ENCODE assay signal across 1 cellular context in the genomic region with DNA sequence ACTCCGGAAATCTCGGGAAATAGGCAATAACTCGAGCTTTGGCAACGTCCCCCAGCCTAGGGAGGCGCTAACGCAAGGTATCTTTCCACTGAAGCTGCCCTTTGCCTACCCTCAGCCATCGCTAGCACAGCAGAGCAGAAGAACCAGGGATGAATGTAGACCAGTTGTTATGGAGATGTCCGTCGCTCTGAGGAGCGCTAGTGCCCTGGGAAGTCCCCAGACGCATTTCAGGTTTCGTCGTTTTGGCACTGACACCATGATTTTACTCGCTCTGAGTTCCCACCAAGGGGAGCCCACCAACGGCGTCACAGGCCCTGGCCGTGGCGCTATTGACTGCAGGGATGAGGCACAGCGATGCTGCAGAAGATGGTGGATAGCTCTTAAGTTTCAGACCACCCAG.
TF ChIP-seq lines count a peak whose summit lies in the region.

No MANE protein-coding gene starts in this region.

TF ChIP-seq in HepG2, 621 proteins besides CTCF, POLR2A, EP300 and RAD21 (continued from another document):
- TF ChIP-seq, protein P1, sequence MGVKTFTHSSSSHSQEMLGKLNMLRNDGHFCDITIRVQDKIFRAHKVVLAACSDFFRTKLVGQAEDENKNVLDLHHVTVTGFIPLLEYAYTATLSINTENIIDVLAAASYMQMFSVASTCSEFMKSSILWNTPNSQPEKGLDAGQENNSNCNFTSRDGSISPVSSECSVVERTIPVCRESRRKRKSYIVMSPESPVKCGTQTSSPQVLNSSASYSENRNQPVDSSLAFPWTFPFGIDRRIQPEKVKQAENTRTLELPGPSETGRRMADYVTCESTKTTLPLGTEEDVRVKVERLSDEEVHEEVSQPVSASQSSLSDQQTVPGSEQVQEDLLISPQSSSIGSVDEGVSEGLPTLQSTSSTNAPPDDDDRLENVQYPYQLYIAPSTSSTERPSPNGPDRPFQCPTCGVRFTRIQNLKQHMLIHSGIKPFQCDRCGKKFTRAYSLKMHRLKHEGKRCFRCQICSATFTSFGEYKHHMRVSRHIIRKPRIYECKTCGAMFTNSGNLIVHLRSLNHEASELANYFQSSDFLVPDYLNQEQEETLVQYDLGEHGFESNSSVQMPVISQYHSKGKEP (CRISPR knock-in tag; IDR thresholded peaks at IDR 0.05) = no peak
- TF ChIP-seq HOXA9 (CRISPR knock-in tag; IDR thresholded peaks at IDR 0.05; ENCODE audit: borderline replicate concordance) (no peak), TBX2 (CRISPR knock-in tag; IDR thresholded peaks at IDR 0.05; ENCODE audit: borderline replicate concordance) (no peak), SMC3 (IDR thresholded peaks at IDR 0.05; ENCODE audit: low read length) (no peak), FOXC1 (CRISPR knock-in tag; IDR thresholded peaks at IDR 0.05; ENCODE audit: borderline replicate concordance) (no peak), XRCC5 (optimal IDR thresholded peaks at IDR 0.05; ENCODE audit: low read length) (no peak)
- TF ChIP-seq, protein P2, sequence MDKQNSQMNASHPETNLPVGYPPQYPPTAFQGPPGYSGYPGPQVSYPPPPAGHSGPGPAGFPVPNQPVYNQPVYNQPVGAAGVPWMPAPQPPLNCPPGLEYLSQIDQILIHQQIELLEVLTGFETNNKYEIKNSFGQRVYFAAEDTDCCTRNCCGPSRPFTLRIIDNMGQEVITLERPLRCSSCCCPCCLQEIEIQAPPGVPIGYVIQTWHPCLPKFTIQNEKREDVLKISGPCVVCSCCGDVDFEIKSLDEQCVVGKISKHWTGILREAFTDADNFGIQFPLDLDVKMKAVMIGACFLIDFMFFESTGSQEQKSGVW (CRISPR knock-in tag; IDR thresholded peaks at IDR 0.05; ENCODE audit: borderline replicate concordance) = no peak
- TF ChIP-seq, protein P3, sequence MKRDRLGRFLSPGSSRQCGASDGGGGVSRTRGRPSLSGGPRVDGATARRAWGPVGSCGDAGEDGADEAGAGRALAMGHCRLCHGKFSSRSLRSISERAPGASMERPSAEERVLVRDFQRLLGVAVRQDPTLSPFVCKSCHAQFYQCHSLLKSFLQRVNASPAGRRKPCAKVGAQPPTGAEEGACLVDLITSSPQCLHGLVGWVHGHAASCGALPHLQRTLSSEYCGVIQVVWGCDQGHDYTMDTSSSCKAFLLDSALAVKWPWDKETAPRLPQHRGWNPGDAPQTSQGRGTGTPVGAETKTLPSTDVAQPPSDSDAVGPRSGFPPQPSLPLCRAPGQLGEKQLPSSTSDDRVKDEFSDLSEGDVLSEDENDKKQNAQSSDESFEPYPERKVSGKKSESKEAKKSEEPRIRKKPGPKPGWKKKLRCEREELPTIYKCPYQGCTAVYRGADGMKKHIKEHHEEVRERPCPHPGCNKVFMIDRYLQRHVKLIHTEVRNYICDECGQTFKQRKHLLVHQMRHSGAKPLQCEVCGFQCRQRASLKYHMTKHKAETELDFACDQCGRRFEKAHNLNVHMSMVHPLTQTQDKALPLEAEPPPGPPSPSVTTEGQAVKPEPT (CRISPR knock-in tag; IDR thresholded peaks at IDR 0.05; ENCODE audit: low read depth) = no peak
- TF ChIP-seq, protein P4, sequence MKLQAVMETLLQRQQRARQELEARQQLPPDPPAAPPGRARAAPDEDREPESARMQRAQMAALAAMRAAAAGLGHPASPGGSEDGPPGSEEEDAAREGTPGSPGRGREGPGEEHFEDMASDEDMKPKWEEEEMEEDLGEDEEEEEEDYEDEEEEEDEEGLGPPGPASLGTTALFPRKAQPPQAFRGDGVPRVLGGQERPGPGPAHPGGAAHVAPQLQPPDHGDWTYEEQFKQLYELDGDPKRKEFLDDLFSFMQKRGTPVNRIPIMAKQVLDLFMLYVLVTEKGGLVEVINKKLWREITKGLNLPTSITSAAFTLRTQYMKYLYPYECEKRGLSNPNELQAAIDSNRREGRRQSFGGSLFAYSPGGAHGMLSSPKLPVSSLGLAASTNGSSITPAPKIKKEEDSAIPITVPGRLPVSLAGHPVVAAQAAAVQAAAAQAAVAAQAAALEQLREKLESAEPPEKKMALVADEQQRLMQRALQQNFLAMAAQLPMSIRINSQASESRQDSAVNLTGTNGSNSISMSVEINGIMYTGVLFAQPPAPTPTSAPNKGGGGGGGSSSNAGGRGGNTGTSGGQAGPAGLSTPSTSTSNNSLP (IDR thresholded peaks at IDR 0.05; ENCODE audit: low read depth, low read length) = no peak
- TF ChIP-seq, protein P5, sequence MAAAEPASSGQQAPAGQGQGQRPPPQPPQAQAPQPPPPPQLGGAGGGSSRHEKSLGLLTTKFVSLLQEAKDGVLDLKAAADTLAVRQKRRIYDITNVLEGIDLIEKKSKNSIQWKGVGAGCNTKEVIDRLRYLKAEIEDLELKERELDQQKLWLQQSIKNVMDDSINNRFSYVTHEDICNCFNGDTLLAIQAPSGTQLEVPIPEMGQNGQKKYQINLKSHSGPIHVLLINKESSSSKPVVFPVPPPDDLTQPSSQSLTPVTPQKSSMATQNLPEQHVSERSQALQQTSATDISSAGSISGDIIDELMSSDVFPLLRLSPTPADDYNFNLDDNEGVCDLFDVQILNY (CRISPR knock-in tag; conservative IDR thresholded peaks at IDR 0.05) = no peak
